In genomic region chr14:31690056-31690455, GRCh38 we compare ENCODE assay signal across 22 cellular contexts.
A peak's percentile ranks its signal among the peaks of the same experiment; 100 is the strongest.
DNase-seq lines count a peak whose midpoint lies in the region; ATAC-seq, FAIRE-seq and TF ChIP-seq lines count a peak whose summit lies in the region.
"Had no signal": no experiment of that assay in that cellular context is flagged by ENCODE, and none has a peak within 500 bp of the region (broad histone marks: within the 10 kb centered on the region; RNA-seq: fewer than 3 reads in every experiment).

No MANE protein-coding gene starts in this region.

- H3K4me1 Mint-ChIP-seq in osteocyte (ENCODE audit: unreplicated experiment): peaks cover 5% of the 10 kb centered on the region
- H3K4me1 Mint-ChIP-seq: B cell, GM23338 had no signal

- H3K4me2 ChIP-seq in Loucy (ENCODE audit: low read depth, low read length, poor library complexity, severe bottlenecking): peak overlapping the region; percentile 53
- H3K4me2 ChIP-seq: BLaER1 treated with 17β-estradiol and CSF1 and Interleukin-3, amounts not matched to agents 10 nM and 100 nM; GM23338 had no signal

- H3K36me3 ChIP-seq in Loucy (ENCODE audit: insufficient read depth, low read length) (no peaks in the 10 kb centered on the region), colonic mucosa (no peaks in the 10 kb centered on the region), small intestine (ENCODE audit: control insufficient read depth in 2 of 2, insufficient read depth in 2 of 2, low read length in 2 of 2) (no peaks in the 10 kb centered on the region), testis (ENCODE audit: low read depth, missing control alignments) (no peaks in the 10 kb centered on the region)
- H3K36me3 ChIP-seq: BLaER1 treated with 17β-estradiol and CSF1 and Interleukin-3, amounts not matched to agents 10 nM and 100 nM had no signal

- DNase-seq in DMS 273 treated with DMSO at 0.1 percent for 48 hours (lab: John Stamatoyannopoulos, UW) (peak; percentile 2), colonic mucosa (peak; percentile 32), small intestine (peak; percentile 69), osteocyte (ENCODE audit: extremely low spot score, unreplicated experiment) (no peak), testis (no peak)
- DNase-seq: CD4-positive, CD25-positive, alpha-beta regulatory T cell; CD8-positive, alpha-beta memory T cell; COR-L47; DMS153; DMS79; GDM1; HCEC 1CT; IMR-90 had no signal

- ATAC-seq in HG03139 (IDR thresholded peaks at IDR 0.05; ENCODE audit: unreplicated experiment): no peak
- ATAC-seq: GM23338 had no signal

- no peaks in the 10 kb centered on the region for H3K9me2 ChIP-seq in Loucy (replicated peaks; ENCODE audit: low read depth, low read length)

- H3K9me3 Mint-ChIP-seq in osteocyte (ENCODE audit: unreplicated experiment): no peaks in the 10 kb centered on the region
- H3K9me3 Mint-ChIP-seq: GM23338 had no signal

- H3K36me3 Mint-ChIP-seq in osteocyte (ENCODE audit: unreplicated experiment): no peaks in the 10 kb centered on the region

- no peaks in the 10 kb centered on the region; the same call in 1 of the 2 replicates for H3F3A ChIP-seq in Loucy (ENCODE audit: low read depth)

- H3K27me3 ChIP-seq in Loucy (ENCODE audit: insufficient read depth, low read length, poor library complexity, severe bottlenecking) (no peaks in the 10 kb centered on the region), colonic mucosa (no peaks in the 10 kb centered on the region), small intestine (ENCODE audit: control insufficient read depth in 2 of 2, insufficient read depth in 2 of 2, low read length in 2 of 2) (no peaks in the 10 kb centered on the region), testis (no peaks in the 10 kb centered on the region)
- H3K27me3 ChIP-seq: BLaER1 treated with 17β-estradiol and CSF1 and Interleukin-3, amounts not matched to agents 10 nM and 100 nM had no signal

- no peaks in the 10 kb centered on the region for H3K27me3 Mint-ChIP-seq in osteocyte (ENCODE audit: unreplicated experiment)
- H3K27me3 Mint-ChIP-seq: B cell; CD4-positive, CD25-positive, alpha-beta regulatory T cell; CD8-positive, alpha-beta memory T cell had no signal

- H3K4me1 ChIP-seq in Loucy (ENCODE audit: insufficient read depth, low read length, poor library complexity, severe bottlenecking): peaks cover 28% of the 10 kb centered on the region
- no peaks in the 10 kb centered on the region for H3K4me1 ChIP-seq in colonic mucosa
- H3K4me1 ChIP-seq in small intestine (ENCODE audit: control insufficient read depth in 2 of 2, insufficient read depth in 1 of 2, low read depth in 1 of 2, low read length in 1 of 2): peaks cover 0 to 2% of the 10 kb centered on the region in 2 donors
- H3K4me1 ChIP-seq in testis: no peaks in the 10 kb centered on the region

- WGBS in small intestine, 3 donors: 11 to 55% (median 21%) methylated on average over 3 of the region's 3 CpGs
- WGBS in testis, 2 donors: 73 to 80% methylated on average over 3 of the region's 3 CpGs

- H3K4me3 ChIP-seq in Loucy (ENCODE audit: low read length, poor library complexity, severe bottlenecking): peak overlapping the region; percentile 6
- H3K4me3 ChIP-seq in colonic mucosa: no peak overlapping the region
- H3K4me3 ChIP-seq in small intestine (ENCODE audit: low read depth in 1 of 2, low read length in 2 of 2): no peak overlapping the region
- no peak overlapping the region for H3K4me3 ChIP-seq in testis
- H3K4me3 ChIP-seq: BLaER1 treated with 17β-estradiol and CSF1 and Interleukin-3, amounts not matched to agents 10 nM and 100 nM; GM23338 had no signal

- H2AFZ ChIP-seq in Loucy (ENCODE audit: low read length): no peak overlapping the region
- H2AFZ ChIP-seq: GM23338 had no signal

- no peaks in the 10 kb centered on the region for H3K79me2 ChIP-seq in Loucy (ENCODE audit: insufficient read depth, low read length)

- H3K9ac ChIP-seq in Loucy (ENCODE audit: low read depth, low read length, poor library complexity, severe bottlenecking) (no peak overlapping the region), colonic mucosa (ENCODE audit: low read depth in 2 of 2, low read length in 2 of 2) (no peak overlapping the region)
- H3K9ac ChIP-seq: BLaER1 treated with 17β-estradiol and CSF1 and Interleukin-3, amounts not matched to agents 10 nM and 100 nM had no signal

- no peak for TF ChIP-seq POLR2A in testis (IDR thresholded peaks at IDR 0.05)

- no peaks in the 10 kb centered on the region for H3K9me3 ChIP-seq in Loucy (ENCODE audit: insufficient read depth, low read depth, low read length)
- no peaks in the 10 kb centered on the region for H3K9me3 ChIP-seq in colonic mucosa
- H3K9me3 ChIP-seq in small intestine (ENCODE audit: control insufficient read depth, low read depth): no peaks in the 10 kb centered on the region
- H3K9me3 ChIP-seq in testis: no peaks in the 10 kb centered on the region
- H3K9me3 ChIP-seq: BLaER1 treated with 17β-estradiol and CSF1 and Interleukin-3, amounts not matched to agents 10 nM and 100 nM had no signal

- TF ChIP-seq CTCF in Loucy (conservative IDR thresholded peaks at IDR 0.05; ENCODE audit: low read length): no peak
- TF ChIP-seq CTCF in colonic mucosa (IDR thresholded peaks at IDR 0.05): no peak
- TF ChIP-seq CTCF in osteocyte (IDR thresholded peaks at IDR 0.05): no peak
- no peak for TF ChIP-seq CTCF in testis (IDR thresholded peaks at IDR 0.05)

- intact Hi-C loops in colonic mucosa (cut with DNase I): no loop called here
- intact Hi-C loops in testis (cut with DNase I; ENCODE audit: low total_unique reads): no loop called here

- no peak overlapping the region for H3K27ac Mint-ChIP-seq in osteocyte (ENCODE audit: unreplicated experiment)
- H3K27ac Mint-ChIP-seq: B cell; CD4-positive, CD25-positive, alpha-beta regulatory T cell; GM23338 had no signal

- H3K27ac ChIP-seq in colonic mucosa (no peak overlapping the region), small intestine (ENCODE audit: low read depth in 1 of 2, low read length in 1 of 2) (no peak overlapping the region), testis (no peak overlapping the region)
- H3K27ac ChIP-seq: BLaER1 treated with 17β-estradiol and CSF1 and Interleukin-3, amounts not matched to agents 10 nM and 100 nM; HL-60 had no signal

- no peak overlapping the region for H3K4me3 Mint-ChIP-seq in osteocyte (ENCODE audit: unreplicated experiment)
- H3K4me3 Mint-ChIP-seq: B cell; CD4-positive, CD25-positive, alpha-beta regulatory T cell; CD8-positive, alpha-beta memory T cell; GM23338 had no signal

- no peak for FAIRE-seq in small intestine (lab: Jason Lieb, UNC)
- FAIRE-seq: GM12892, GM18507, H54 had no signal

- H4K20me1 ChIP-seq in Loucy (ENCODE audit: insufficient read depth, low read length, poor library complexity, severe bottlenecking): no peaks in the 10 kb centered on the region
- H4K20me1 ChIP-seq: BLaER1 treated with 17β-estradiol and CSF1 and Interleukin-3, amounts not matched to agents 10 nM and 100 nM had no signal

Comparison
In these comparisons a context has a peak if more than half of its experiments do, and no peak if none do; other contexts are left out.
1. DNase-seq: peak in DMS 273 treated with DMSO at 0.1 percent for 48 hours (single experiment), colonic mucosa (single experiment) and small intestine (single experiment); none in osteocyte (single experiment) and testis (single experiment).